8 cellular contexts compared by ENCODE assay signal in genomic region chr12:55188974-55189556, GRCh38. TPM values are rescaled to one million over a fixed set of nuclear protein-coding genes. Genes with fewer than 3 reads are reported as not detected.
DNase-seq lines count a peak whose midpoint lies in the region; ATAC-seq, FAIRE-seq and TF ChIP-seq lines count a peak whose summit lies in the region.

No MANE protein-coding gene starts in this region.

- intact Hi-C loops in left colon (cut with DNase I, micrococcal nuclease) = loop anchor here in 1 of 2 donors (5.0 kb wide), 1 partner anchor 428 kb away; no protein-coding TSS in a partner anchor

- peak; percentile 74 for ATAC-seq in HG02571 (IDR thresholded peaks at IDR 0.05; ENCODE audit: unreplicated experiment)
- ATAC-seq in RWPE2 (ENCODE audit: low read depth) = peak; percentile 77; the same call in 2 of the 3 replicates
- peak; percentile 76 for ATAC-seq in left colon
- peak; percentile 76 for ATAC-seq in stimulated activated naive CD8-positive, alpha-beta T cell treated with anti-CD3 and anti-CD28 coated beads, Interleukin-15, Interleukin-2, amounts not matched to agents 100 U/mL and 50 U/mL, for 24 hours

- H3K36me3 ChIP-seq in RWPE2 (ENCODE audit: low read depth) = no peaks in the 10 kb centered on the region
- H3K36me3 ChIP-seq in bronchial epithelial cell (ENCODE audit: control insufficient read depth, insufficient read depth, low read length) = no peaks in the 10 kb centered on the region

- no peaks in the 10 kb centered on the region for H3K27me3 ChIP-seq in AG04450 (ENCODE audit: control insufficient read depth, insufficient read depth, low read length)
- H3K27me3 ChIP-seq in RWPE2 (ENCODE audit: insufficient read depth, poor library complexity, severe bottlenecking) = peaks cover 27% of the 10 kb centered on the region
- no peaks in the 10 kb centered on the region for H3K27me3 ChIP-seq in bronchial epithelial cell (ENCODE audit: control insufficient read depth, insufficient read depth, low read length)

- FAIRE-seq in bronchial epithelial cell (lab: Jason Lieb, UNC) = no peak

- no peak overlapping the region for H3K4me3 ChIP-seq in AG04450 (ENCODE audit: low read depth, low read length)
- no peak overlapping the region for H3K4me3 ChIP-seq in GM12865 (ENCODE audit: low read depth, low read length)
- H3K4me3 ChIP-seq in RWPE2 (ENCODE audit: severe bottlenecking) = no peak overlapping the region
- H3K4me3 ChIP-seq in bronchial epithelial cell (ENCODE audit: low read depth, low read length) = no peak overlapping the region

- peak; percentile 48 for DNase-seq in AG04450 (ENCODE audit: low read depth, low spot score)
- DNase-seq in GM12865 (ENCODE audit: low read depth) = peak; percentile 81
- DNase-seq in NAMALWA (ENCODE audit: low spot score) = peak; percentile 89
- no peak for DNase-seq in RWPE2 (ENCODE audit: low spot score)
- DNase-seq in bronchial epithelial cell (ENCODE audit: low read depth) = peak; percentile 79
- peak in 1 of 2 donors; percentile 5 for DNase-seq in left colon
- peak; percentile 48 for DNase-seq in stimulated activated naive CD8-positive, alpha-beta T cell treated with anti-CD3 and anti-CD28 coated beads, Interleukin-15, Interleukin-2, amounts not matched to agents 100 U/mL and 50 U/mL, for 24 hours

- POLR2A ChIA-PET in AG04450 (lab: Yijun Ruan, JAX) = no interaction called here

- H3K27ac ChIP-seq in AG04450 (ENCODE audit: low read depth, low read length) (no peak overlapping the region), RWPE2 (ENCODE audit: poor library complexity, severe bottlenecking) (no peak overlapping the region)

- TF ChIP-seq CTCF in AG04450 (IDR thresholded peaks at IDR 0.05; ENCODE audit: low read depth, low read length) = peak; percentile 76
- TF ChIP-seq CTCF in GM12865 (IDR thresholded peaks at IDR 0.05; ENCODE audit: insufficient read depth, low read depth, low read length, missing control alignments) = peak; percentile 59
- TF ChIP-seq CTCF in RWPE2 (IDR thresholded peaks at IDR 0.05; ENCODE audit: poor library complexity, severe bottlenecking) = peak; percentile 83
- TF ChIP-seq CTCF in bronchial epithelial cell (IDR thresholded peaks at IDR 0.05; ENCODE audit: insufficient read depth, low read length, severe bottlenecking) = peak; percentile 28

- H3K9me3 ChIP-seq in AG04450 (ENCODE audit: control insufficient read depth, insufficient read depth, low read length) (no peaks in the 10 kb centered on the region), RWPE2 (ENCODE audit: severe bottlenecking) (no peaks in the 10 kb centered on the region)

- CTCF ChIA-PET in AG04450 (lab: Charles Lee) = interaction anchor here (0.6 to 3.9 kb wide), 11 partner anchors 8 to 549 kb away, joined by 3 to 56 read pairs (median 5); no protein-coding TSS in a partner anchor

- H3K4me1 ChIP-seq in RWPE2 (ENCODE audit: insufficient read depth, poor library complexity, severe bottlenecking) = no peaks in the 10 kb centered on the region

RNA-seq across cellular contexts. Expression of gene OR10A7, which starts 31.8 kb away (rescaled TPM):
- not detected in 2 replicates for polyA plus RNA-seq in AG04450 (2011; rRNA removed)
- polyA minus RNA-seq in AG04450 (2011; rRNA and poly(A)+ RNA removed) = not detected in 2 replicates
- total RNA-seq in bronchial epithelial cell (not detected in 2 replicates), left colon (not detected)

RNA-seq across cellular contexts. Expression of gene OR6C74, which starts 55.3 kb away (rescaled TPM):
- polyA plus RNA-seq in AG04450 (2011; rRNA removed) = not detected in 2 replicates
- polyA minus RNA-seq in AG04450 (2011; rRNA and poly(A)+ RNA removed) = not detected in 2 replicates
- total RNA-seq in bronchial epithelial cell = not detected in 2 replicates
- not detected for total RNA-seq in left colon

Comparison
In these comparisons a context has a peak if more than half of its experiments do, and no peak if none do; other contexts are left out.
1. CTCF ChIP-seq: peak in every context shown above with its lines; median percentile 83 in RWPE2; 76 in AG04450; 59 in GM12865; 28 in bronchial epithelial cell.